ENCODE assay signal across 8 cellular contexts in the genomic region with DNA sequence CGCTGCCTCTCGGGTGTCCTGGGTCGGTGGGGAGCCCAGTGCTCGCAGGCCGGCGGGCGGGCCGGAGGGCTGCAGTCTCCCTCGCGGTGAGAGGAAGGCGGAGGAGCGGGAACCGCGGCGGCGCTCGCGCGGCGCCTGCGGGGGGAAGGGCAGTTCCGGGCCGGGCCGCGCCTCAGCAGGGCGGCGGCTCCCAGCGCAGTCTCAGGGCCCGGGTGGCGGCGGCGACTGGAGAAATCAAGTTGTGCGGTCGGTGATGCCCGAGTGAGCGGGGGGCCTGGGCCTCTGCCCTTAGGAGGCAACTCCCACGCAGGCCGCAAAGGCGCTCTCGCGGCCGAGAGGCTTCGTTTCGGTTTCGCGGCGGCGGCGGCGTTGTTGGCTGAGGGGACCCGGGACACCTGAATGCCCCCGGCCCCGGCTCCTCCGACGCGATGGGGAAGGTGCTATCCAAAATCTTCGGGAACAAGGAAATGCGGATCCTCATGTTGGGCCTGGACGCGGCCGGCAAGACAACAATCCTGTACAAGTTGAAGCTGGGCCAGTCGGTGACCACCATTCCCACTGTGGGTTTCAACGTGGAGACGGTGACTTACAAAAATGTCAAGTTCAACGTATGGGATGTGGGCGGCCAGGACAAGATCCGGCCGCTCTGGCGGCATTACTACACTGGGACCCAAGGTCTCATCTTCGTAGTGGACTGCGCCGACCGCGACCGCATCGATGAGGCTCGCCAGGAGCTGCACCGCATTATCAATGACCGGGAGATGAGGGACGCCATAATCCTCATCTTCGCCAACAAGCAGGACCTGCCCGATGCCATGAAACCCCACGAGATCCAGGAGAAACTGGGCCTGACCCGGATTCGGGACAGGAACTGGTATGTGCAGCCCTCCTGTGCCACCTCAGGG. TPM values are rescaled to one million over a fixed set of nuclear protein-coding genes. Genes with fewer than 3 reads are reported as not detected.
DNase-seq lines count a peak whose midpoint lies in the region; ATAC-seq and TF ChIP-seq lines count a peak whose summit lies in the region.

No MANE protein-coding gene starts in this region.

- POLR2A ChIA-PET in naive thymus-derived CD8-positive, alpha-beta T cell (lab: Charles Lee): interaction anchor here (0.5 to 4.9 kb wide), 29 partner anchors 14 to 273 kb away, joined by 3 to 82 read pairs (median 5); partner anchors contain the start of genes MGAT2, NEMF and VCPKMT

- peak overlapping the region; percentile 92 to 100 (median 98) for H3K4me3 Mint-ChIP-seq in naive thymus-derived CD8-positive, alpha-beta T cell
- H3K4me3 Mint-ChIP-seq in stimulated activated naive CD8-positive, alpha-beta T cell treated with anti-CD3 and anti-CD28 coated beads, Interleukin-15, Interleukin-2, amounts not matched to agents 100 ng/mL and 50 ng/mL, for 24 hours: peak overlapping the region; percentile 93

- peaks cover 26 to 52% (median 44%) of the 10 kb centered on the region in 4 donors for H3K4me1 Mint-ChIP-seq in naive thymus-derived CD8-positive, alpha-beta T cell
- peaks cover 53% of the 10 kb centered on the region for H3K4me1 Mint-ChIP-seq in stimulated activated naive CD8-positive, alpha-beta T cell treated with anti-CD3 and anti-CD28 coated beads, Interleukin-15, Interleukin-2, amounts not matched to agents 100 ng/mL and 50 ng/mL, for 24 hours (ENCODE audit: low read depth)

- H3K36me3 Mint-ChIP-seq in naive thymus-derived CD8-positive, alpha-beta T cell: peaks cover 15 to 49% (median 26%) of the 10 kb centered on the region in 3 donors
- peaks cover 60% of the 10 kb centered on the region for H3K36me3 Mint-ChIP-seq in stimulated activated naive CD8-positive, alpha-beta T cell treated with anti-CD3 and anti-CD28 coated beads, Interleukin-15, Interleukin-2, amounts not matched to agents 100 ng/mL and 50 ng/mL, for 24 hours (ENCODE audit: low read depth)

- DNase-seq in NCI-H1105 (lab: John Stamatoyannopoulos, UW): peak; percentile 20
- DNase-seq in activated CD8-positive, alpha-beta memory T cell treated with anti-CD3 and anti-CD28 coated beads, Interleukin-2, amount 50 U/mL, for 4 hours: peak; percentile 72
- no peak for DNase-seq in epithelial cell of proximal tubule (ENCODE audit: low read depth)
- DNase-seq in naive thymus-derived CD8-positive, alpha-beta T cell: peak in 9 of 10 donors; percentile 56 to 89 (median 71)
- no peak for DNase-seq in DMS153 treated with DMSO at 0.1 percent for 48 hours (lab: John Stamatoyannopoulos, UW; ENCODE audit: unreplicated experiment)

- H3K27me3 Mint-ChIP-seq in naive thymus-derived CD8-positive, alpha-beta T cell: peaks cover 0 to 1% (median 0%) of the 10 kb centered on the region in 5 donors
- H3K27me3 Mint-ChIP-seq in stimulated activated naive CD8-positive, alpha-beta T cell treated with anti-CD3 and anti-CD28 coated beads, Interleukin-15, Interleukin-2, amounts not matched to agents 100 ng/mL and 50 ng/mL, for 24 hours: no peaks in the 10 kb centered on the region

- TF ChIP-seq CTCF in epithelial cell of proximal tubule (conservative IDR thresholded peaks at IDR 0.05; ENCODE audit: low read depth, low read length): no peak

- peak overlapping the region; percentile 93 for H3K4me3 ChIP-seq in epithelial cell of proximal tubule (ENCODE audit: low read depth, low read length)

- H3K27ac Mint-ChIP-seq in naive thymus-derived CD8-positive, alpha-beta T cell: peak overlapping the region; percentile 98 to 100 (median 99)
- H3K27ac Mint-ChIP-seq in stimulated activated naive CD8-positive, alpha-beta T cell treated with anti-CD3 and anti-CD28 coated beads, Interleukin-15, Interleukin-2, amounts not matched to agents 100 ng/mL and 50 ng/mL, for 24 hours: peak overlapping the region; percentile 99

- H3K9me3 Mint-ChIP-seq in naive thymus-derived CD8-positive, alpha-beta T cell: no peaks in the 10 kb centered on the region
- H3K9me3 Mint-ChIP-seq in stimulated activated naive CD8-positive, alpha-beta T cell treated with anti-CD3 and anti-CD28 coated beads, Interleukin-15, Interleukin-2, amounts not matched to agents 100 ng/mL and 50 ng/mL, for 24 hours: no peaks in the 10 kb centered on the region

- ATAC-seq in GM18508 (IDR thresholded peaks at IDR 0.05; ENCODE audit: insufficient read depth, unreplicated experiment) (peak; percentile 24), HG02571 (IDR thresholded peaks at IDR 0.05; ENCODE audit: unreplicated experiment) (peak; percentile 45)
- ATAC-seq in naive thymus-derived CD8-positive, alpha-beta T cell: peak; percentile 56 to 60

RNA-seq across cellular contexts. Expression of gene ARF6, which starts 0.7 kb away (rescaled TPM):
- total RNA-seq in epithelial cell of proximal tubule: 121 and 122 TPM in 2 replicates
- 10 to 100 TPM; 83.9 TPM for total RNA-seq in naive thymus-derived CD8-positive, alpha-beta T cell
- polyA plus RNA-seq in naive thymus-derived CD8-positive, alpha-beta T cell: 100 to 1,000 TPM in 1 of 3 donors, 10 to 100 TPM in 2; 74.6 to 100 (median 97.6) TPM

RNA-seq across cellular contexts. Expression of gene NEMF, which starts 41.0 kb away (rescaled TPM):
- 36.1 and 41.3 TPM in 2 replicates for total RNA-seq in epithelial cell of proximal tubule
- 100 to 1,000 TPM; 121 to 122 TPM for total RNA-seq in naive thymus-derived CD8-positive, alpha-beta T cell
- 10 to 100 TPM; 39.6 to 46.1 (median 43.5) TPM for polyA plus RNA-seq in naive thymus-derived CD8-positive, alpha-beta T cell

Comparison
In these comparisons a context has a peak if more than half of its experiments do, and no peak if none do; other contexts are left out.
1. DNase-seq: peak in NCI-H1105 (single experiment), activated CD8-positive, alpha-beta memory T cell treated with anti-CD3 and anti-CD28 coated beads, Interleukin-2, amount 50 U/mL, for 4 hours (single experiment) and naive thymus-derived CD8-positive, alpha-beta T cell (9 of 10); none in epithelial cell of proximal tubule (single experiment) and DMS153 treated with DMSO at 0.1 percent for 48 hours (single experiment).
2. Peak in every context shown above with its lines, with median percentiles within 50 percentile points of each other: ATAC-seq.